Comparison of ENCODE assay signal across 19 cellular contexts in genomic region chr14:23346693-23347405, GRCh38. TPM values are rescaled to one million over a fixed set of nuclear protein-coding genes. Genes with fewer than 3 reads are reported as not detected.
"Had no signal": no experiment of that assay in that cellular context is flagged by ENCODE, and none has a peak within 500 bp of the region (broad histone marks: within the 10 kb centered on the region; RNA-seq: fewer than 3 reads in every experiment).

No MANE protein-coding gene starts in this region.

- DNase-seq: activated CD4-positive, alpha-beta T cell treated with anti-CD3 and anti-CD28 coated beads, Interleukin-2, amount 10 ng/mL, durations not matched to agents 7 days and 5 days; activated CD4-positive, CD25-positive, alpha-beta regulatory T cell; activated naive CD4-positive, alpha-beta T cell treated with anti-CD3 and anti-CD28 coated beads, Interleukin-2, amount 10 ng/mL, durations not matched to agents 7 days and 5 days; activated T-cell treated with anti-CD3 and anti-CD28 coated beads for 4 hours; cortex of kidney; nephron progenitor cell; ovary; SK-N-SH; stimulated activated CD4-positive, alpha-beta T cell treated with anti-CD3 and anti-CD28 coated beads, Interleukin-4, amount 100 ng/mL, for 4 hours; trophoblast cell had no signal

- H3K4me3 Mint-ChIP-seq: activated CD4-positive, alpha-beta T cell treated with anti-CD3 and anti-CD28 coated beads, Interleukin-2, amount 10 ng/mL, durations not matched to agents 7 days and 5 days; activated naive CD4-positive, alpha-beta T cell treated with anti-CD3 and anti-CD28 coated beads, Interleukin-2, amount 10 ng/mL, durations not matched to agents 7 days and 5 days; activated T-helper 17 cell treated with anti-CD3 and anti-CD28 coated beads, Interleukin-2, amount 50 U/mL, for 72 hours; central memory CD8-positive, alpha-beta T cell; memory B cell; nephron progenitor cell had no signal

- FAIRE-seq: TTC549 had no signal

- H3K4me3 ChIP-seq: ovary, skin epidermis had no signal

- H3K36me3 Mint-ChIP-seq: activated naive CD4-positive, alpha-beta T cell treated with anti-CD3 and anti-CD28 coated beads, Interleukin-2, amount 10 ng/mL, durations not matched to agents 7 days and 5 days had no signal

- H3K4me2 ChIP-seq: SK-N-SH had no signal

- H3K27ac ChIP-seq: ovary, skin epidermis had no signal

- H3K9ac ChIP-seq: SK-N-SH had no signal

- H3K36me3 ChIP-seq: ovary had no signal

- H3K9me3 ChIP-seq: ovary, SK-N-SH had no signal

- H3K27ac Mint-ChIP-seq: activated CD4-positive, alpha-beta T cell treated with anti-CD3 and anti-CD28 coated beads, Interleukin-2, amount 10 ng/mL, durations not matched to agents 7 days and 5 days; activated naive CD4-positive, alpha-beta T cell treated with anti-CD3 and anti-CD28 coated beads, Interleukin-2, amount 10 ng/mL, durations not matched to agents 7 days and 5 days; activated T-helper 17 cell treated with anti-CD3 and anti-CD28 coated beads, Interleukin-2, amount 50 U/mL, for 72 hours; memory B cell had no signal

- H3K9me3 Mint-ChIP-seq: activated CD4-positive, alpha-beta T cell treated with anti-CD3 and anti-CD28 coated beads, Interleukin-2, amount 10 ng/mL, durations not matched to agents 7 days and 5 days; activated naive CD4-positive, alpha-beta T cell treated with anti-CD3 and anti-CD28 coated beads, Interleukin-2, amount 10 ng/mL, durations not matched to agents 7 days and 5 days; activated T-helper 17 cell treated with anti-CD3 and anti-CD28 coated beads, Interleukin-2, amount 50 U/mL, for 72 hours; central memory CD8-positive, alpha-beta T cell; memory B cell had no signal

- H3K4me1 Mint-ChIP-seq: activated T-helper 17 cell treated with anti-CD3 and anti-CD28 coated beads, Interleukin-2, amount 50 U/mL, for 72 hours; central memory CD8-positive, alpha-beta T cell had no signal

- H3K27me3 ChIP-seq: ovary had no signal

RNA-seq across cellular contexts. Expression of gene EFS, which starts 18.1 kb away (rescaled TPM):
- total RNA-seq: activated CD4-positive, alpha-beta T cell treated with anti-CD3 and anti-CD28 coated beads, Interleukin-2, amount 10 ng/mL, durations not matched to agents 7 days and 5 days; activated CD8-positive, alpha-beta memory T cell treated with anti-CD3 and anti-CD28 coated beads for 36 hours; activated T-helper 17 cell treated with anti-CD3 and anti-CD28 coated beads, Interleukin-2, amount 50 U/mL, for 72 hours; T-helper 1 cell treated with Interleukin-12 subunit alpha and Interleukin-12 subunit beta and Interleukin-4 antibody, amounts not matched to agents 30 ng/mL and 1 ng/mL, for 36 hours had no signal

RNA-seq across cellular contexts. Expression of gene IL25, which starts 25.8 kb away (rescaled TPM):
- total RNA-seq: activated CD4-positive, alpha-beta T cell treated with anti-CD3 and anti-CD28 coated beads, Interleukin-2, amount 10 ng/mL, durations not matched to agents 7 days and 5 days; activated CD8-positive, alpha-beta memory T cell treated with anti-CD3 and anti-CD28 coated beads for 36 hours; activated T-helper 17 cell treated with anti-CD3 and anti-CD28 coated beads, Interleukin-2, amount 50 U/mL, for 72 hours; left lobe of liver; ovary; subcutaneous adipose tissue; T-helper 1 cell treated with Interleukin-12 subunit alpha and Interleukin-12 subunit beta and Interleukin-4 antibody, amounts not matched to agents 30 ng/mL and 1 ng/mL, for 36 hours had no signal

RNA-seq across cellular contexts. Expression of gene CMTM5, which starts 30.0 kb away (rescaled TPM):
- total RNA-seq: activated CD4-positive, alpha-beta T cell treated with anti-CD3 and anti-CD28 coated beads, Interleukin-2, amount 10 ng/mL, durations not matched to agents 7 days and 5 days; activated CD8-positive, alpha-beta memory T cell treated with anti-CD3 and anti-CD28 coated beads for 36 hours; activated T-helper 17 cell treated with anti-CD3 and anti-CD28 coated beads, Interleukin-2, amount 50 U/mL, for 72 hours; left lobe of liver; subcutaneous adipose tissue; T-helper 1 cell treated with Interleukin-12 subunit alpha and Interleukin-12 subunit beta and Interleukin-4 antibody, amounts not matched to agents 30 ng/mL and 1 ng/mL, for 36 hours had no signal
